1 cellular context compared by ENCODE assay signal in the genomic region with DNA sequence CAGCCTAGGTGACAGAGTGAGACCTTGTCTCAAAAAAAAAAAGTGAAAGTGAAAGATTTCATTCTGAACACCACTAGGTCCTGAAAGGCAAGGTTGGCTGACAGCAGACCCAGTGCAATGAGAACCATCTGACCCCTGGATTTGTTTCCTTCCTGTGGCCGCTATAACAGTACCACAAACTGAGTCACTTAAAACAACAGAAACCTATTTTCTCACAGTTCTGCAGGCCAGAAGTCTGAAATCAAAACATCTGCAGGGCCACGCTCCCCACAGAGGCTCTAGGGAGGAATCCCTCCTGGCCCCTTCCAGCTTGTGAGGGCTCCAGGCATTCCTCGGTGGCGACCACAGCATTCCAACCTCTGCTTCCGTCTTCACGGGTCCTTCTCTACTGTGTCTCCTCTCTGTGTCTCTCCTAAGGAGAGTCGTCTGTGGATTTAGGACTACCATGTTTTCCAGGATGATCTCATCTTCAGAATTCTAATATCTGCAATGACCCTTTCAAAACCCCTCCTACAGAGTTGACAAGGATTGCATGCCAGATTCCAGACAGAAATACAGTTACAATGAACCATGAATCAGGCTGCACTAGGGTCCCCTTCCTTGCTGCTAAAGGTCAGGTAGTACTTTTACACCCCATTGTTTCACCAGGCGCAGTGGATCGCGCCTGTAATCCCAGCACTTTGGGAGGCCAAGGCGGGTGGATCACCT.
TF ChIP-seq lines count a peak whose summit lies in the region.

No MANE protein-coding gene starts in this region.

TF ChIP-seq in GM12878, 131 proteins besides CTCF, POLR2A, EP300 and RAD21 (continued from another document):
- TF ChIP-seq, protein P1, sequence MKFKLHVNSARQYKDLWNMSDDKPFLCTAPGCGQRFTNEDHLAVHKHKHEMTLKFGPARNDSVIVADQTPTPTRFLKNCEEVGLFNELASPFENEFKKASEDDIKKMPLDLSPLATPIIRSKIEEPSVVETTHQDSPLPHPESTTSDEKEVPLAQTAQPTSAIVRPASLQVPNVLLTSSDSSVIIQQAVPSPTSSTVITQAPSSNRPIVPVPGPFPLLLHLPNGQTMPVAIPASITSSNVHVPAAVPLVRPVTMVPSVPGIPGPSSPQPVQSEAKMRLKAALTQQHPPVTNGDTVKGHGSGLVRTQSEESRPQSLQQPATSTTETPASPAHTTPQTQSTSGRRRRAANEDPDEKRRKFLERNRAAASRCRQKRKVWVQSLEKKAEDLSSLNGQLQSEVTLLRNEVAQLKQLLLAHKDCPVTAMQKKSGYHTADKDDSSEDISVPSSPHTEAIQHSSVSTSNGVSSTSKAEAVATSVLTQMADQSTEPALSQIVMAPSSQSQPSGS (IDR thresholded peaks at IDR 0.05; ENCODE audit: low read length) = 0 out of 2 replicates have a peak, but pooled peaks have one; percentile 54
- TF ChIP-seq MTA2 (IDR thresholded peaks at IDR 0.05; ENCODE audit: low read depth) (peak; percentile 22; the same call in 1 of the 2 replicates), NFIC (IDR thresholded peaks at IDR 0.05; ENCODE audit: low read depth, low read length) (peak; percentile 49; the same call in 1 of the 2 replicates), FOXM1 (IDR thresholded peaks at IDR 0.05; ENCODE audit: low read depth, low read length) (peak; percentile 46; the same call in 1 of the 2 replicates), EED (IDR thresholded peaks at IDR 0.05; ENCODE audit: low read depth) (peak; percentile 45; the same call in 1 of the 2 replicates), ATF7 (IDR thresholded peaks at IDR 0.05; ENCODE audit: low read depth) (peak; percentile 40; the same call in 1 of the 2 replicates), TCF3 (IDR thresholded peaks at IDR 0.05; ENCODE audit: borderline replicate concordance, insufficient read depth, low read depth, low read length) (0 out of 2 replicates have a peak, but pooled peaks have one; percentile 7), PML (IDR thresholded peaks at IDR 0.05; ENCODE audit: low read length) (0 out of 2 replicates have a peak, but pooled peaks have one; percentile 27), IKZF2 (IDR thresholded peaks at IDR 0.05) (peak; percentile 49 to 66; a peak in 3 of 4 replicates), GABPA (IDR thresholded peaks at IDR 0.05; ENCODE audit: low read depth) (peak; percentile 49; the same call in 1 of the 2 replicates), NR2C1 (IDR thresholded peaks at IDR 0.05) (peak; percentile 63)
- TF ChIP-seq, protein P2, sequence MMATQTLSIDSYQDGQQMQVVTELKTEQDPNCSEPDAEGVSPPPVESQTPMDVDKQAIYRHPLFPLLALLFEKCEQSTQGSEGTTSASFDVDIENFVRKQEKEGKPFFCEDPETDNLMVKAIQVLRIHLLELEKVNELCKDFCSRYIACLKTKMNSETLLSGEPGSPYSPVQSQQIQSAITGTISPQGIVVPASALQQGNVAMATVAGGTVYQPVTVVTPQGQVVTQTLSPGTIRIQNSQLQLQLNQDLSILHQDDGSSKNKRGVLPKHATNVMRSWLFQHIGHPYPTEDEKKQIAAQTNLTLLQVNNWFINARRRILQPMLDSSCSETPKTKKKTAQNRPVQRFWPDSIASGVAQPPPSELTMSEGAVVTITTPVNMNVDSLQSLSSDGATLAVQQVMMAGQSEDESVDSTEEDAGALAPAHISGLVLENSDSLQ (IDR thresholded peaks at IDR 0.05) = peak; percentile 56; the same call in 1 of the 2 replicates
- TF ChIP-seq, protein P3, sequence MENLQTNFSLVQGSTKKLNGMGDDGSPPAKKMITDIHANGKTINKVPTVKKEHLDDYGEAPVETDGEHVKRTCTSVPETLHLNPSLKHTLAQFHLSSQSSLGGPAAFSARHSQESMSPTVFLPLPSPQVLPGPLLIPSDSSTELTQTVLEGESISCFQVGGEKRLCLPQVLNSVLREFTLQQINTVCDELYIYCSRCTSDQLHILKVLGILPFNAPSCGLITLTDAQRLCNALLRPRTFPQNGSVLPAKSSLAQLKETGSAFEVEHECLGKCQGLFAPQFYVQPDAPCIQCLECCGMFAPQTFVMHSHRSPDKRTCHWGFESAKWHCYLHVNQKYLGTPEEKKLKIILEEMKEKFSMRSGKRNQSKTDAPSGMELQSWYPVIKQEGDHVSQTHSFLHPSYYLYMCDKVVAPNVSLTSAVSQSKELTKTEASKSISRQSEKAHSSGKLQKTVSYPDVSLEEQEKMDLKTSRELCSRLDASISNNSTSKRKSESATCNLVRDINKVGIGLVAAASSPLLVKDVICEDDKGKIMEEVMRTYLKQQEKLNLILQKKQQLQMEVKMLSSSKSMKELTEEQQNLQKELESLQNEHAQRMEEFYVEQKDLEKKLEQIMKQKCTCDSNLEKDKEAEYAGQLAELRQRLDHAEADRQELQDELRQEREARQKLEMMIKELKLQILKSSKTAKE (IDR thresholded peaks at IDR 0.05; ENCODE audit: low read depth, poor library complexity, severe bottlenecking) = peak; percentile 64
- TF ChIP-seq, protein P4, sequence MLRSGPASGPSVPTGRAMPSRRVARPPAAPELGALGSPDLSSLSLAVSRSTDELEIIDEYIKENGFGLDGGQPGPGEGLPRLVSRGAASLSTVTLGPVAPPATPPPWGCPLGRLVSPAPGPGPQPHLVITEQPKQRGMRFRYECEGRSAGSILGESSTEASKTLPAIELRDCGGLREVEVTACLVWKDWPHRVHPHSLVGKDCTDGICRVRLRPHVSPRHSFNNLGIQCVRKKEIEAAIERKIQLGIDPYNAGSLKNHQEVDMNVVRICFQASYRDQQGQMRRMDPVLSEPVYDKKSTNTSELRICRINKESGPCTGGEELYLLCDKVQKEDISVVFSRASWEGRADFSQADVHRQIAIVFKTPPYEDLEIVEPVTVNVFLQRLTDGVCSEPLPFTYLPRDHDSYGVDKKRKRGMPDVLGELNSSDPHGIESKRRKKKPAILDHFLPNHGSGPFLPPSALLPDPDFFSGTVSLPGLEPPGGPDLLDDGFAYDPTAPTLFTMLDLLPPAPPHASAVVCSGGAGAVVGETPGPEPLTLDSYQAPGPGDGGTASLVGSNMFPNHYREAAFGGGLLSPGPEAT (IDR thresholded peaks at IDR 0.05; ENCODE audit: low read depth) = peak; percentile 51; the same call in 1 of the 2 replicates
TF ChIP-seq in GM12878: peak in this region for 19; not testable (repeated sequence) for 112.
